ENCODE assay signal across 1 cellular context in the genomic region with DNA sequence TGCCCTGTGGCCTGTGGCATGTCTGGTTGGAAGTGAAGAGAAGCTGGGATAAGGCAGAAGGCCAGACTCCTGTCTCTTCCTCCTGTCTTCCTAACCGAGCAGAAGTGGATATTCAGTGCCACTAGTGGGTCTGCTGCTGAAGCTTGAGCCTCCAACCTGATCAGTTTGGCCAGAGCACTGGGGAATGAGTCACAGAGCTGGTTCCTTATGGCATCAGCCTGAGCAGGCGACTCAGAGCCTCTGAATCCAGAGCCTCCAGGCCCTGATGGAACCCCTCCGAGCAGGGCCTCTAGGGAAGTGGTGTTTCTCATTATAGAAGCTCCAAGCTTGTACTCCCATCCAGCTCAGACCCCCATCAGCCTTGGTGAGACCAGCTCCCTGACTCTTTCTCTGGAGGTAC.
TF ChIP-seq lines count a peak whose summit lies in the region.

No MANE protein-coding gene starts in this region.

TF ChIP-seq in GM23338, 12 proteins besides CTCF, POLR2A, EP300 and RAD21:
- TF ChIP-seq ZNF462 (CRISPR knock-in tag; IDR thresholded peaks at IDR 0.05) = no peak
- TF ChIP-seq REST (IDR thresholded peaks at IDR 0.05; ENCODE audit: unreplicated experiment) = no peak
- TF ChIP-seq STAT1 (IDR thresholded peaks at IDR 0.05; ENCODE audit: unreplicated experiment) = no peak
- TF ChIP-seq EZH2 (IDR thresholded peaks at IDR 0.05; ENCODE audit: low read depth, unreplicated experiment) = no peak
- TF ChIP-seq POLR2AphosphoS5 (IDR thresholded peaks at IDR 0.05; ENCODE audit: low read depth) = no peak
- TF ChIP-seq ZNF331 (CRISPR knock-in tag; IDR thresholded peaks at IDR 0.05; ENCODE audit: low read depth) = no peak
- TF ChIP-seq EZH2phosphoT487 (IDR thresholded peaks at IDR 0.05; ENCODE audit: unreplicated experiment) = no peak
- TF ChIP-seq, protein P1, sequence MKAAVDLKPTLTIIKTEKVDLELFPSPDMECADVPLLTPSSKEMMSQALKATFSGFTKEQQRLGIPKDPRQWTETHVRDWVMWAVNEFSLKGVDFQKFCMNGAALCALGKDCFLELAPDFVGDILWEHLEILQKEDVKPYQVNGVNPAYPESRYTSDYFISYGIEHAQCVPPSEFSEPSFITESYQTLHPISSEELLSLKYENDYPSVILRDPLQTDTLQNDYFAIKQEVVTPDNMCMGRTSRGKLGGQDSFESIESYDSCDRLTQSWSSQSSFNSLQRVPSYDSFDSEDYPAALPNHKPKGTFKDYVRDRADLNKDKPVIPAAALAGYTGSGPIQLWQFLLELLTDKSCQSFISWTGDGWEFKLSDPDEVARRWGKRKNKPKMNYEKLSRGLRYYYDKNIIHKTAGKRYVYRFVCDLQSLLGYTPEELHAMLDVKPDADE (IDR thresholded peaks at IDR 0.05) = no peak
